In genomic region chr2:48886919-48887318, GRCh38 we compare ENCODE assay signal across 24 cellular contexts.
"Had no signal": no experiment of that assay in that cellular context is flagged by ENCODE, and none has a peak within 500 bp of the region (broad histone marks: within the 10 kb centered on the region; RNA-seq: fewer than 3 reads in every experiment).

No MANE protein-coding gene starts in this region.

- H3K4me3 ChIP-seq: left ventricle myocardium inferior, lung, mucosa of descending colon, ovary, right atrium auricular region, skin epidermis, stomach, testis, thyroid gland, transverse colon, upper lobe of right lung had no signal

- H3K36me3 ChIP-seq: left ventricle myocardium inferior, ovary, right atrium auricular region, stomach, thyroid gland, transverse colon, upper lobe of right lung had no signal

- H3K27me3 Mint-ChIP-seq: natural killer cell treated with Interleukin-12 subunit alpha and Interleukin-12 subunit beta and Interleukin-15 and Interleukin-18, amount 100 ng/mL, for 72 hours; progenitor cell of endocrine pancreas; stimulated activated naive B cell treated with anti-CD40 and anti-IgM and Interleukin-4, amounts not matched to agents 10 μg/mL and 1 μg/mL and 100 μg/mL, for 72 hours had no signal

- H3K27me3 ChIP-seq: ovary, right atrium auricular region, stomach, testis, thyroid gland, transverse colon, upper lobe of right lung had no signal

- H3K4me3 Mint-ChIP-seq: naive thymus-derived CD4-positive, alpha-beta T cell; natural killer cell treated with Interleukin-12 subunit alpha and Interleukin-12 subunit beta and Interleukin-15 and Interleukin-18, amount 100 ng/mL, for 72 hours; stimulated activated naive B cell treated with anti-CD40 and anti-IgM and Interleukin-4, amounts not matched to agents 10 μg/mL and 1 μg/mL and 100 μg/mL, for 72 hours had no signal

- H3K4me1 Mint-ChIP-seq: naive thymus-derived CD4-positive, alpha-beta T cell; stimulated activated naive B cell treated with anti-CD40 and anti-IgM and Interleukin-4, amounts not matched to agents 10 μg/mL and 1 μg/mL and 100 μg/mL, for 72 hours had no signal

- FAIRE-seq: urothelium cell line had no signal

- H3K27ac Mint-ChIP-seq: naive thymus-derived CD4-positive, alpha-beta T cell; natural killer cell treated with Interleukin-12 subunit alpha and Interleukin-12 subunit beta and Interleukin-15 and Interleukin-18, amount 100 ng/mL, for 72 hours; progenitor cell of endocrine pancreas; stimulated activated naive B cell treated with anti-CD40 and anti-IgM and Interleukin-4, amounts not matched to agents 10 μg/mL and 1 μg/mL and 100 μg/mL, for 72 hours had no signal

- H3K36me3 Mint-ChIP-seq: naive thymus-derived CD4-positive, alpha-beta T cell; natural killer cell treated with Interleukin-12 subunit alpha and Interleukin-12 subunit beta and Interleukin-15 and Interleukin-18, amount 100 ng/mL, for 72 hours; stimulated activated naive B cell treated with anti-CD40 and anti-IgM and Interleukin-4, amounts not matched to agents 10 μg/mL and 1 μg/mL and 100 μg/mL, for 72 hours had no signal

- ATAC-seq: mucosa of descending colon; naive thymus-derived CD4-positive, alpha-beta T cell; natural killer cell treated with Interleukin-12 subunit alpha and Interleukin-12 subunit beta and Interleukin-15 and Interleukin-18, amount 100 ng/mL, for 72 hours; sciatic nerve; stimulated activated naive B cell treated with anti-CD40 and anti-IgM and Interleukin-4, amounts not matched to agents 10 μg/mL and 1 μg/mL and 100 μg/mL, for 72 hours; stimulated activated naive CD8-positive, alpha-beta T cell treated with anti-CD3 and anti-CD28 coated beads, Interleukin-15, Interleukin-2, amounts not matched to agents 100 U/mL and 50 U/mL, for 24 hours; upper lobe of right lung had no signal

- H3K4me1 ChIP-seq: left ventricle myocardium inferior, right atrium auricular region, stomach, testis, thyroid gland, transverse colon, upper lobe of right lung had no signal

- H3K27ac ChIP-seq: left ventricle myocardium inferior, ovary, right atrium auricular region, skin epidermis, stomach, testis, thyroid gland, transverse colon, upper lobe of right lung had no signal

- H3K9me3 ChIP-seq: left ventricle myocardium inferior, mucosa of descending colon, ovary, right atrium auricular region, testis, thyroid gland, transverse colon, upper lobe of right lung had no signal

- DNase-seq: islet precursor cell; left ventricle myocardium inferior; midbrain; mucosa of descending colon; naive thymus-derived CD4-positive, alpha-beta T cell; ovary; stimulated activated CD4-positive, alpha-beta T cell treated with anti-CD3 and anti-CD28 coated beads, Interleukin-12 subunit alpha, Interleukin-12 subunit beta, amount 100 ng/mL, for 4 hours; stimulated activated CD4-positive, alpha-beta T cell treated with anti-CD3 and anti-CD28 coated beads, Interleukin-15, amount 100 ng/mL, for 24 hours; stimulated activated CD4-positive, alpha-beta T cell treated with anti-CD3 and anti-CD28 coated beads, Interleukin-2, amount 100 ng/mL, for 24 hours; stimulated activated CD4-positive, alpha-beta T cell treated with anti-CD3 and anti-CD28 coated beads, Interleukin-4, amount 100 ng/mL, for 1 hour; stimulated activated naive B cell treated with anti-CD40 and anti-IgM and Interleukin-4, amounts not matched to agents 10 μg/mL and 1 μg/mL and 100 μg/mL, for 72 hours; stimulated activated naive CD8-positive, alpha-beta T cell treated with anti-CD3 and anti-CD28 coated beads, Interleukin-15, Interleukin-2, amounts not matched to agents 100 U/mL and 50 U/mL, for 24 hours; stomach; testis; thyroid gland; transverse colon; upper lobe of right lung had no signal
